21 cellular contexts compared by ENCODE assay signal in the genomic region with DNA sequence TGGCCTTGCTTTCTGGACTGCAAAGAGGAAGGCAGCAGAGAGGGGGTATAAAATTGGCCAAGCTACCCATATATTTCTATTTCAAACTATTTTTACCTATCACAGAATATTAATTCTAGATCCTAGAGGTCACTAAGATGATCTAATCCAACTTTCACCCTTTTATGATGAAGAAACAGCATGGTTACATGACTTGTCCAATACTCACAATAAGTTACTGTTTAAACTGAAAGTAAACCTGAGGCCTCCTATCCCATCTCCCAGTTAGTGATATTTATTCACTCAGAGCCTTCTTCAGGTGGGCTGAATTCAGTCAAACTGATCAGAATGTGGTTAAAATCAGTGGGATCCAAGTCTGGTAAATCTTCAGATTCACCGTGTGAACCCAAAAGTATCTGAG.
"Had no signal": no experiment of that assay in that cellular context is flagged by ENCODE, and none has a peak within 500 bp of the region (broad histone marks: within the 10 kb centered on the region; RNA-seq: fewer than 3 reads in every experiment).

No MANE protein-coding gene starts in this region.

- H3K27me3 ChIP-seq: breast epithelium, SJCRH30 had no signal

- ATAC-seq: activated CD4-positive, CD25-positive, alpha-beta regulatory T cell treated with anti-CD3 and anti-CD28 coated beads, Interleukin-2, amount 50 U/mL, for 24 hours; activated CD8-positive, alpha-beta T cell treated with anti-CD3 and anti-CD28 coated beads for 36 hours; activated T-cell treated with anti-CD3 and anti-CD28 coated beads, Interleukin-2, amount 50 U/mL, for 72 hours had no signal

- H3K27ac ChIP-seq: breast epithelium, PC-9, SJCRH30 had no signal

- H2AFZ ChIP-seq: PC-9 had no signal

- H3K9me3 ChIP-seq: breast epithelium, SJCRH30, SK-N-SH had no signal

- H3K4me3 ChIP-seq: breast epithelium, PC-9, SJCRH30 had no signal

- H3K36me3 ChIP-seq: breast epithelium, SJCRH30 had no signal

- H3K4me1 ChIP-seq: breast epithelium, SJCRH30 had no signal

- H3K9me2 ChIP-seq: SK-N-SH had no signal

- H3K9ac ChIP-seq: SK-N-SH had no signal

- H3K4me2 ChIP-seq: PC-9, SK-N-SH had no signal

- DNase-seq: activated CD4-positive, alpha-beta T cell treated with anti-CD3 and anti-CD28 coated beads for 4 hours; activated CD8-positive, alpha-beta memory T cell treated with anti-CD3 and anti-CD28 coated beads, Interleukin-2, amount 50 U/mL, for 4 hours; activated CD8-positive, alpha-beta T cell treated with anti-CD3 and anti-CD28 coated beads for 36 hours; activated naive CD4-positive, alpha-beta T cell; activated T-cell treated with anti-CD3 and anti-CD28 coated beads, Interleukin-2, amount 50 U/mL, for 72 hours; aorta; caudate nucleus; KG1; NCI-H1105; NCI-H1436; NCI-H1694 treated with DMSO at 0.1 percent for 48 hours; NCI-H2029 treated with DMSO at 0.1 percent for 48 hours; NCI-H345; NCI-H510A; NCI-H69; PC-9; SJCRH30; SK-N-SH; T-helper 1 cell had no signal
